Comparison of ENCODE assay signal across 14 cellular contexts in the genomic region with DNA sequence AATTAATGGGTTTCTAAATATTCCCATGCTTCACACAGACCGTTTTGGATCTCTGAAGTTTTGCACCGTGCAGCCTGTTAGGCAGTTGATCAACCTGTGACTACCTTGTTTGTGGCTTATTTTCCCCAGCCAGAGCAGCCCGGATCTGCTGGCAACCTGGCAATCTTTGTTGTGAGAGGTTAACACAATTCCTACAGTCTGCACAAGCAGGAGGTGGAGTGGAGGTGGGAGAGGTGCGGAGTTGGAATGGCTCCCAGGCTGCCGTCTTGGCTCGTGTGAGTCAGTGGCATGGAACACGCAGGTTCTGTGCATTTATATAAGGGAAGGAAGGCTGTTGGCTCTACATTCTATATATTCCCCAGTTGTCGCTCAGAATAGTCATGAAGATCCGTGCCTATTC.
"Had no signal": no experiment of that assay in that cellular context is flagged by ENCODE, and none has a peak within 500 bp of the region (broad histone marks: within the 10 kb centered on the region; RNA-seq: fewer than 3 reads in every experiment).

No MANE protein-coding gene starts in this region.

- H3K9me3 Mint-ChIP-seq: activated CD4-positive, alpha-beta memory T cell treated with anti-CD3 and anti-CD28 coated beads, Interleukin-2, amount 10 ng/mL, durations not matched to agents 7 days and 5 days; activated T-cell treated with anti-CD3 and anti-CD28 coated beads, Interleukin-2, amount 50 U/mL, for 24 hours; stimulated activated naive CD8-positive, alpha-beta T cell treated with anti-CD3 and anti-CD28 coated beads, Interleukin-15, Interleukin-2, amounts not matched to agents 100 ng/mL and 50 ng/mL, for 24 hours had no signal

- H3K27me3 ChIP-seq: hepatocyte, testis had no signal

- H3K79me2 ChIP-seq: hepatocyte had no signal

- H3K9me3 ChIP-seq: left ventricle myocardium inferior, testis had no signal

- DNase-seq: activated CD4-positive, alpha-beta memory T cell treated with anti-CD3 and anti-CD28 coated beads, Interleukin-2, amount 10 ng/mL, durations not matched to agents 7 days and 5 days; activated CD4-positive, alpha-beta T cell treated with anti-CD3 and anti-CD28 coated beads for 4 hours; activated naive CD4-positive, alpha-beta T cell treated with anti-CD3 and anti-CD28 coated beads, Interleukin-2, amount 50 U/mL, for 16 hours; activated T-cell treated with anti-CD3 and anti-CD28 coated beads, Interleukin-2, amount 50 U/mL, for 24 hours; effector memory CD4-positive, alpha-beta T cell; kidney; left ventricle myocardium inferior; mesenchymal stem cell; T-helper 17 cell; testis had no signal

- ATAC-seq: sciatic nerve, T-helper 17 cell had no signal

- H2AFZ ChIP-seq: hepatocyte had no signal

- H3K4me3 Mint-ChIP-seq: activated CD4-positive, alpha-beta memory T cell treated with anti-CD3 and anti-CD28 coated beads, Interleukin-2, amount 10 ng/mL, durations not matched to agents 7 days and 5 days; activated T-cell treated with anti-CD3 and anti-CD28 coated beads, Interleukin-2, amount 50 U/mL, for 24 hours; nephron; stimulated activated naive CD8-positive, alpha-beta T cell treated with anti-CD3 and anti-CD28 coated beads, Interleukin-15, Interleukin-2, amounts not matched to agents 100 ng/mL and 50 ng/mL, for 24 hours; T-helper 17 cell had no signal

- H3K27ac ChIP-seq: hepatocyte, left ventricle myocardium inferior, testis had no signal

- H3K27ac Mint-ChIP-seq: activated CD4-positive, alpha-beta memory T cell treated with anti-CD3 and anti-CD28 coated beads, Interleukin-2, amount 10 ng/mL, durations not matched to agents 7 days and 5 days; activated T-cell treated with anti-CD3 and anti-CD28 coated beads, Interleukin-2, amount 50 U/mL, for 24 hours; nephron; stimulated activated naive CD8-positive, alpha-beta T cell treated with anti-CD3 and anti-CD28 coated beads, Interleukin-15, Interleukin-2, amounts not matched to agents 100 ng/mL and 50 ng/mL, for 24 hours; T-helper 17 cell had no signal

- H3K4me3 ChIP-seq: hepatocyte, left ventricle myocardium inferior, testis had no signal

- H3K36me3 ChIP-seq: left ventricle myocardium inferior had no signal

- H3K4me2 ChIP-seq: hepatocyte had no signal
